17 cellular contexts compared by ENCODE assay signal in genomic region chr16:49455181-49455990, GRCh38.
A peak's percentile ranks its signal among the peaks of the same experiment; 100 is the strongest.
DNase-seq lines count a peak whose midpoint lies in the region; TF ChIP-seq lines count a peak whose summit lies in the region.
"Had no signal": no experiment of that assay in that cellular context is flagged by ENCODE, and none has a peak within 500 bp of the region (broad histone marks: within the 10 kb centered on the region; RNA-seq: fewer than 3 reads in every experiment).

No MANE protein-coding gene starts in this region.

- H3K27ac ChIP-seq in H9 (ENCODE audit: insufficient read length, low read depth, low read length): no peak overlapping the region
- no peak overlapping the region for H3K27ac ChIP-seq in spleen
- no peak overlapping the region for H3K27ac ChIP-seq in RWPE1

- peaks cover 17 to 19% of the 10 kb centered on the region in 2 experiments for H3K4me1 Mint-ChIP-seq in H9
- H3K4me1 Mint-ChIP-seq in mesothelial cell of epicardium: no peaks in the 10 kb centered on the region
- H3K4me1 Mint-ChIP-seq: B cell had no signal

- H3K27me3 Mint-ChIP-seq in H9 (ENCODE audit: low read depth) (peaks cover 12% of the 10 kb centered on the region), mesothelial cell of epicardium (ENCODE audit: low read depth) (peaks cover 48% of the 10 kb centered on the region)

- H3K36me3 ChIP-seq in spleen: no peaks in the 10 kb centered on the region

- H2AK5ac ChIP-seq in H9 (ENCODE audit: insufficient read length, low read length): no peak overlapping the region

- H3K9me3 ChIP-seq in H9 (ENCODE audit: control insufficient read depth, low read depth, low read length) (no peaks in the 10 kb centered on the region), spleen (no peaks in the 10 kb centered on the region)

- H3K4me1 ChIP-seq in H9 (ENCODE audit: insufficient read depth, low read length) (0 out of 2 replicates have a peak, but pooled peaks cover 8% of the 10 kb centered on the region), spleen (peaks cover 0 to 18% (median 0%) of the 10 kb centered on the region in 6 donors)

- no peak overlapping the region for H2BK15ac ChIP-seq in H9 (ENCODE audit: low read depth, low read length)

- H3K4ac ChIP-seq in H9 (ENCODE audit: low read depth, low read length): no peak overlapping the region

- H3K4me3 ChIP-seq in spleen: no peak overlapping the region
- H3K4me3 ChIP-seq: GM12878, GM23338 had no signal

- H2BK12ac ChIP-seq in H9 (ENCODE audit: insufficient read length, low read depth, low read length): no peak overlapping the region

- H3K4me3 Mint-ChIP-seq in H9 (no peak overlapping the region), mesothelial cell of epicardium (no peak overlapping the region)
- H3K4me3 Mint-ChIP-seq: B cell, GM23338 had no signal

- H3K36me3 Mint-ChIP-seq in H9 (ENCODE audit: insufficient read depth in 1 of 3, low read depth in 3 of 3): peaks cover 0 to 5% (median 0%) of the 10 kb centered on the region in 3 experiments; a peak in 2 of 7 replicates
- H3K36me3 Mint-ChIP-seq in mesothelial cell of epicardium: no peaks in the 10 kb centered on the region

- no peak overlapping the region for H3T11ph ChIP-seq in H9 (ENCODE audit: low read length)

- no peak overlapping the region for H2BK120ac ChIP-seq in H9 (ENCODE audit: low read depth, low read length, poor library complexity, severe bottlenecking)

- CTCF ChIA-PET in RWPE1 (lab: Yijun Ruan, JAX): interaction anchor here (0.6 kb wide), 1 partner anchor 17 kb away, joined by 3 read pairs; no protein-coding TSS in a partner anchor

- TF ChIP-seq POLR2A in spleen (IDR thresholded peaks at IDR 0.05): no peak

- no CpG with 5 or more reads among the region's 11 CpGs for WGBS in H9 (ENCODE audit: extremely low coverage, insufficient read length, low lambda C conversion rate)
- 72 to 81% (median 79%) methylated on average over 9 to 11 of the region's 11 CpGs for WGBS in spleen, 5 donors

- no peak overlapping the region for H2BK20ac ChIP-seq in H9 (ENCODE audit: low read depth, low read length, poor library complexity, severe bottlenecking)

- POLR2A ChIA-PET in RWPE1 (lab: Yijun Ruan, JAX; ENCODE audit: low non-redundant PET): no interaction called here

- no peaks in the 10 kb centered on the region for H3K23me2 ChIP-seq in H9 (ENCODE audit: insufficient read length, low read depth, low read length, poor library complexity, severe bottlenecking)

- H3K27ac Mint-ChIP-seq in H9 (no peak overlapping the region; a peak in 1 of 7 replicates), mesothelial cell of epicardium (no peak overlapping the region)
- H3K27ac Mint-ChIP-seq: B cell, GM23338 had no signal

- no peak overlapping the region for H3K23ac ChIP-seq in H9 (ENCODE audit: insufficient read length, low read depth, low read length)

- H2BK5ac ChIP-seq in H9 (ENCODE audit: insufficient read length, low read length): no peak overlapping the region

- TF ChIP-seq CTCF in H9 (conservative IDR thresholded peaks at IDR 0.05) (no peak), spleen (IDR thresholded peaks at IDR 0.05 in 8 of 11, conservative IDR thresholded peaks at IDR 0.05 in 3 of 11) (no peak), mesothelial cell of epicardium (IDR thresholded peaks at IDR 0.05; ENCODE audit: unreplicated experiment) (no peak), RWPE1 (conservative IDR thresholded peaks at IDR 0.05; ENCODE audit: low read depth) (no peak)

- H3K79me1 ChIP-seq in H9 (ENCODE audit: insufficient read depth, low read depth, low read length, poor library complexity, severe bottlenecking): no peaks in the 10 kb centered on the region

- intact Hi-C loops in spleen (cut with DNase I; ENCODE audit: low total_unique reads): no loop called here

- DNase-seq in activated CD8-positive, alpha-beta memory T cell treated with anti-CD3 and anti-CD28 coated beads, Interleukin-2, amount 50 U/mL, for 48 hours: peak; percentile 20
- no peak for DNase-seq in activated CD8-positive, alpha-beta memory T cell treated with anti-CD3 and anti-CD28 coated beads, Interleukin-2, amount 50 U/mL, for 4 hours
- DNase-seq in H9 (peak; percentile 18), mesenteric fat pad (ENCODE audit: low spot score) (peak; percentile 68), spleen (peak; percentile 56), mesothelial cell of epicardium (ENCODE audit: low spot score in 2 of 2, unreplicated experiment in 2 of 2) (no peak), RWPE1 (ENCODE audit: low spot score) (no peak)
- no peak for DNase-seq in stimulated activated CD4-positive, alpha-beta T cell treated with anti-CD3 and anti-CD28 coated beads, Interleukin-2, amount 100 ng/mL, for 24 hours
- DNase-seq: EL, NCI-H1105, NCI-H2081, NCI-H2171 treated with DMSO at 0.1 percent for 48 hours, NCI-H446, NCI-H526 treated with DMSO at 0.1 percent for 48 hours had no signal

- H2AFZ ChIP-seq in H9 (ENCODE audit: low read length): no peak overlapping the region
- H2AFZ ChIP-seq: GM23338 had no signal

- H3K14ac ChIP-seq in H9 (ENCODE audit: insufficient read depth, low read length): no peak overlapping the region; the same call in 1 of the 2 replicates

- no peak overlapping the region for H4K91ac ChIP-seq in H9 (ENCODE audit: insufficient read length, low read depth, low read length)

- no peak overlapping the region for H4K8ac ChIP-seq in H9 (replicated peaks; ENCODE audit: insufficient read length, low read depth, low read length)

- H3K27me3 ChIP-seq in H9 (ENCODE audit: insufficient read depth, low read length) (no peaks in the 10 kb centered on the region), spleen (replicated peaks in 1 of 7) (peaks cover 0 to 10% (median 0%) of the 10 kb centered on the region in 7 donors)

- H4K20me1 ChIP-seq in H9 (ENCODE audit: control insufficient read depth, insufficient read depth, insufficient read length): no peaks in the 10 kb centered on the region

- no peak overlapping the region for H4K5ac ChIP-seq in H9 (ENCODE audit: insufficient read length, low read depth, low read length)

- H3K4me2 ChIP-seq in H9 (ENCODE audit: insufficient read depth, insufficient read length, low read length): no peak overlapping the region
- H3K4me2 ChIP-seq: GM23338 had no signal

- peaks cover 0 to 4% of the 10 kb centered on the region in 2 experiments; a peak in 2 of 5 replicates for H3K9me3 Mint-ChIP-seq in H9
- peaks cover 3% of the 10 kb centered on the region for H3K9me3 Mint-ChIP-seq in mesothelial cell of epicardium
- H3K9me3 Mint-ChIP-seq: GM23338 had no signal

- H3K9ac ChIP-seq in H9 (ENCODE audit: extremely low read depth, insufficient read length, low read length): no peak overlapping the region

- H3K79me2 ChIP-seq in H9 (ENCODE audit: insufficient read depth, low read length): no peaks in the 10 kb centered on the region

- no peak overlapping the region for H3K18ac ChIP-seq in H9 (ENCODE audit: insufficient read length, low read depth, low read length)

- H3K56ac ChIP-seq in H9 (ENCODE audit: insufficient read length, low read depth, low read length): no peak overlapping the region

Comparison
In these comparisons a context has a peak if more than half of its experiments do, and no peak if none do; other contexts are left out.
1. DNase-seq: peak in activated CD8-positive, alpha-beta memory T cell treated with anti-CD3 and anti-CD28 coated beads, Interleukin-2, amount 50 U/mL, for 48 hours (single experiment), H9 (single experiment), mesenteric fat pad (single experiment) and spleen (single experiment); none in activated CD8-positive, alpha-beta memory T cell treated with anti-CD3 and anti-CD28 coated beads, Interleukin-2, amount 50 U/mL, for 4 hours (single experiment), mesothelial cell of epicardium (0 of 2), RWPE1 (single experiment) and stimulated activated CD4-positive, alpha-beta T cell treated with anti-CD3 and anti-CD28 coated beads, Interleukin-2, amount 100 ng/mL, for 24 hours (0 of 2).